8 cellular contexts compared by ENCODE assay signal in the genomic region with DNA sequence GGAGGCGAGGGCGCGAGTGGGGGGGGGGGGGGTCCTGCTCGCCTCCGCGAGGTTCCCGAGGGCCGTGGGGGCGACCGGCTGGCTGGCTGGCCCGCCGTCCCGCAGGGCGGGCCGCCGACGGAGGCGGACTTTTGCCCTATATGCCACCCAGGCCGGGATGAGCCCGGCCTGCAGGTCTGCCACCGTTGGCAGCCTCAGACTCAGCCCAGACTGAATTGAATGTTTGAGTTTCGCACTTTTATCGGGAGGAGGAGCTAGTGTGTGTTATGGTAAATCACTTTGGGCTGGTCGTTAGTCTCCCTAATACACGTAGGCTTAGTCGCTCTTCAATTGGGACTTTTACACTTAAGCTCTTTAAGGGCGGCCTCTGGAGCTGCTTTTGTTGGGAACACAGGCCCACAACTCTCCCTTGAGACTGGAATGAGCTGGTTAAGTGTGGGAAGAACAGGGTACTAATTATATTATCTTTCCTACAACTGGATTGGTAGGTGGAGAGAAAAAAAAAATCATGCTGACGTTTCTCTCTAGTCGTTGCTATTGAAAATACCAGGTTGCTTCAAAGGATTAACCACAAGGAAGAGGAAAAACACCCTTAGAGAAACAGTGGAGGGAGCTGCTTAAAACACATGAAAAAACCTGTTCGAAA. TPM values are rescaled to one million over a fixed set of nuclear protein-coding genes. Genes with fewer than 3 reads are reported as not detected.
DNase-seq lines count a peak whose midpoint lies in the region; ATAC-seq, FAIRE-seq and TF ChIP-seq lines count a peak whose summit lies in the region.

No MANE protein-coding gene starts in this region.

- ATAC-seq in A549 (peak; percentile 31 to 55), HG02938 (IDR thresholded peaks at IDR 0.05; ENCODE audit: unreplicated experiment) (peak; percentile 18), lung (ENCODE audit: insufficient read depth, low FRiP score) (peak; percentile 4)

- no peaks in the 10 kb centered on the region for H3K27me3 ChIP-seq in lung (ENCODE audit: control insufficient read depth, insufficient read depth)
- H3K27me3 ChIP-seq in tibial artery, result no peaks in the 10 kb centered on the region

- intact Hi-C loops in tibial artery (cut with DNase I; ENCODE audit: low total_unique reads), result loop anchor here (5.0 kb wide), 5 partner anchors 111 to 471 kb away; no protein-coding TSS in a partner anchor

- CTCF ChIA-PET in A549 (lab: Yijun Ruan, JAX), result interaction anchor here (0.6 to 6.1 kb wide), 22 partner anchors 9 to 482 kb away, joined by 3 to 49 read pairs (median 4); no protein-coding TSS in a partner anchor

- peak overlapping the region; percentile 98 for H3K4me2 ChIP-seq in A549

- H3K27ac ChIP-seq in A549 (peak overlapping the region; percentile 96), lung (ENCODE audit: low read depth in 1 of 2, low read length in 1 of 2) (peak overlapping the region; percentile 98 to 100), tibial artery (peak overlapping the region; percentile 96 to 98)

- H3K36me3 ChIP-seq in lung (ENCODE audit: control insufficient read depth in 2 of 2, insufficient read depth in 2 of 2, low read length in 2 of 2), result peaks cover 6 to 10% of the 10 kb centered on the region in 2 donors
- H3K36me3 ChIP-seq in tibial artery, result peaks cover 20 to 22% (median 22%) of the 10 kb centered on the region in 3 donors

- no peak for TF ChIP-seq EP300 in A549 (IDR thresholded peaks at IDR 0.05)

- H3K4me1 ChIP-seq in A549 (peaks cover 45% of the 10 kb centered on the region), lung (ENCODE audit: control insufficient read depth in 2 of 2, insufficient read depth in 2 of 2, low read length in 2 of 2) (peaks cover 4 to 11% of the 10 kb centered on the region in 2 donors), tibial artery (peaks cover 0 to 53% (median 33%) of the 10 kb centered on the region in 4 donors)

- no peak for FAIRE-seq in A549 (lab: Jason Lieb, UNC)

- 9% methylated on average over 11 of the region's 30 CpGs for WGBS in A549 (ENCODE audit: missing lambda C conversion rate)
- WGBS in lung, 2 donors, result 3 to 4% methylated on average over 23 to 30 of the region's 30 CpGs

- H3K4me3 ChIP-seq in A549, result peak overlapping the region; percentile 64
- no peak overlapping the region for H3K4me3 ChIP-seq in lung
- peak overlapping the region; percentile 62 to 94 for H3K4me3 ChIP-seq in tibial artery

- TF ChIP-seq CTCF in A549 (IDR thresholded peaks at IDR 0.05) (no peak), GM13976 (IDR thresholded peaks at IDR 0.05; ENCODE audit: borderline replicate concordance, control extremely low read depth, extremely low read depth, insufficient read depth, missing control alignments) (peak; percentile 3), lung (IDR thresholded peaks at IDR 0.05; ENCODE audit: control extremely low read depth, extremely low read depth) (no peak), tibial artery (IDR thresholded peaks at IDR 0.05) (no peak)

- POLR2A ChIA-PET in A549 (lab: Yijun Ruan, JAX), result interaction anchor here (0.6 to 6.2 kb wide), 37 partner anchors 10 to 893 kb away, joined by 3 to 171 read pairs (median 6); a partner anchor contains a TSS

- in situ Hi-C loops in GM13976 (cut with MboI; ENCODE audit: low sequenced_read_pairs, unreplicated experiment), result loop anchor here (25.0 kb wide), 2 partner anchors 226 to 351 kb away; no protein-coding TSS in a partner anchor

- TF ChIP-seq RAD21 in A549 (conservative IDR thresholded peaks at IDR 0.05 in 1 of 2, IDR thresholded peaks at IDR 0.05 in 1 of 2), result peak; percentile 36 to 42; a peak in 4 of 5 replicates

- no peak; the same call in 1 of the 2 replicates for TF ChIP-seq POLR2A in A549 (IDR thresholded peaks at IDR 0.05; ENCODE audit: low read length)

- H3K9me3 ChIP-seq in A549, result no peaks in the 10 kb centered on the region
- no peaks in the 10 kb centered on the region for H3K9me3 ChIP-seq in lung (ENCODE audit: control insufficient read depth in 2 of 2, insufficient read depth in 1 of 2, low read length in 1 of 2)
- no peaks in the 10 kb centered on the region for H3K9me3 ChIP-seq in tibial artery

- peak; percentile 71 to 92 for DNase-seq in A549 (ENCODE audit: low read depth in 1 of 2, low spot score in 1 of 2)
- DNase-seq in GM13976 (ENCODE audit: low spot score), result peak; percentile 67
- peak; percentile 86 for DNase-seq in NCI-H146 treated with DMSO at 0.1 percent for 48 hours (lab: John Stamatoyannopoulos, UW; ENCODE audit: unreplicated experiment)
- peak; percentile 40 to 69 for DNase-seq in SW 1271 (lab: John Stamatoyannopoulos, UW)
- DNase-seq in dermis microvascular lymphatic vessel endothelial cell (ENCODE audit: low read depth in 2 of 2), result peak; percentile 88 to 93
- DNase-seq in lung (ENCODE audit: low spot score), result peak; percentile 64
- no peak for DNase-seq in tibial artery

TF ChIP-seq in A549, 52 proteins besides CTCF, POLR2A, EP300 and RAD21 (continues in another document):
- peak in 1 of 2 experiments; percentile 87; a peak in 4 of 5 replicates for TF ChIP-seq JUN (IDR thresholded peaks at IDR 0.05)
- TF ChIP-seq, protein P1, sequence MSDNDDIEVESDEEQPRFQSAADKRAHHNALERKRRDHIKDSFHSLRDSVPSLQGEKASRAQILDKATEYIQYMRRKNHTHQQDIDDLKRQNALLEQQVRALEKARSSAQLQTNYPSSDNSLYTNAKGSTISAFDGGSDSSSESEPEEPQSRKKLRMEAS (IDR thresholded peaks at IDR 0.05), result no peak
- peak; percentile 79; the same call in 1 of the 2 replicates for TF ChIP-seq TFCP2L1 (CRISPR knock-in tag; IDR thresholded peaks at IDR 0.05)
- TF ChIP-seq NR3C1 (IDR thresholded peaks at IDR 0.05), result no peak
- TF ChIP-seq, protein P2, sequence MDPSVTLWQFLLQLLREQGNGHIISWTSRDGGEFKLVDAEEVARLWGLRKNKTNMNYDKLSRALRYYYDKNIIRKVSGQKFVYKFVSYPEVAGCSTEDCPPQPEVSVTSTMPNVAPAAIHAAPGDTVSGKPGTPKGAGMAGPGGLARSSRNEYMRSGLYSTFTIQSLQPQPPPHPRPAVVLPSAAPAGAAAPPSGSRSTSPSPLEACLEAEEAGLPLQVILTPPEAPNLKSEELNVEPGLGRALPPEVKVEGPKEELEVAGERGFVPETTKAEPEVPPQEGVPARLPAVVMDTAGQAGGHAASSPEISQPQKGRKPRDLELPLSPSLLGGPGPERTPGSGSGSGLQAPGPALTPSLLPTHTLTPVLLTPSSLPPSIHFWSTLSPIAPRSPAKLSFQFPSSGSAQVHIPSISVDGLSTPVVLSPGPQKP (IDR thresholded peaks at IDR 0.05; ENCODE audit: low read depth, low read length), result no peak
- TF ChIP-seq NFE2L2 (conservative IDR thresholded peaks at IDR 0.05; ENCODE audit: low read length), result no peak
- TF ChIP-seq FOSB (CRISPR knock-in tag; IDR thresholded peaks at IDR 0.05), result no peak
- TF ChIP-seq JUNB (IDR thresholded peaks at IDR 0.05), result no peak
- TF ChIP-seq HOXA7 (CRISPR knock-in tag; IDR thresholded peaks at IDR 0.05), result peak; percentile 42; the same call in 1 of the 2 replicates
- TF ChIP-seq MAZ (IDR thresholded peaks at IDR 0.05; ENCODE audit: borderline replicate concordance, low read depth, low read length), result no peak
- no peak for TF ChIP-seq KDM1A (IDR thresholded peaks at IDR 0.05; ENCODE audit: low read depth)
- no peak; the same call in 1 of the 2 replicates for TF ChIP-seq EHF (CRISPR knock-in tag; IDR thresholded peaks at IDR 0.05)
- TF ChIP-seq ZFP36 (IDR thresholded peaks at IDR 0.05; ENCODE audit: borderline replicate concordance, partially characterized antibody), result no peak
- no peak for TF ChIP-seq CEBPB (IDR thresholded peaks at IDR 0.05)
- no peak for TF ChIP-seq PHF8 (IDR thresholded peaks at IDR 0.05; ENCODE audit: borderline replicate concordance, low read depth)
- no peak; the same call in 1 of the 2 replicates for TF ChIP-seq RARB (CRISPR knock-in tag; IDR thresholded peaks at IDR 0.05)
- TF ChIP-seq, protein P3, sequence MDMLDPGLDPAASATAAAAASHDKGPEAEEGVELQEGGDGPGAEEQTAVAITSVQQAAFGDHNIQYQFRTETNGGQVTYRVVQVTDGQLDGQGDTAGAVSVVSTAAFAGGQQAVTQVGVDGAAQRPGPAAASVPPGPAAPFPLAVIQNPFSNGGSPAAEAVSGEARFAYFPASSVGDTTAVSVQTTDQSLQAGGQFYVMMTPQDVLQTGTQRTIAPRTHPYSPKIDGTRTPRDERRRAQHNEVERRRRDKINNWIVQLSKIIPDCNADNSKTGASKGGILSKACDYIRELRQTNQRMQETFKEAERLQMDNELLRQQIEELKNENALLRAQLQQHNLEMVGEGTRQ (IDR thresholded peaks at IDR 0.05), result no peak
- TF ChIP-seq HDAC2 (IDR thresholded peaks at IDR 0.05), result no peak
- TF ChIP-seq ESRRA (IDR thresholded peaks at IDR 0.05; ENCODE audit: borderline replicate concordance, low read length), result no peak
- TF ChIP-seq FOSL2 (IDR thresholded peaks at IDR 0.05), result no peak
- TF ChIP-seq FOSL2 (CRISPR knock-in tag; IDR thresholded peaks at IDR 0.05), result no peak
- TF ChIP-seq CBX2 (IDR thresholded peaks at IDR 0.05; ENCODE audit: borderline replicate concordance, low read depth), result no peak
- no peak for TF ChIP-seq TP53 (CRISPR knock-in tag; IDR thresholded peaks at IDR 0.05)
- TF ChIP-seq, protein P4, sequence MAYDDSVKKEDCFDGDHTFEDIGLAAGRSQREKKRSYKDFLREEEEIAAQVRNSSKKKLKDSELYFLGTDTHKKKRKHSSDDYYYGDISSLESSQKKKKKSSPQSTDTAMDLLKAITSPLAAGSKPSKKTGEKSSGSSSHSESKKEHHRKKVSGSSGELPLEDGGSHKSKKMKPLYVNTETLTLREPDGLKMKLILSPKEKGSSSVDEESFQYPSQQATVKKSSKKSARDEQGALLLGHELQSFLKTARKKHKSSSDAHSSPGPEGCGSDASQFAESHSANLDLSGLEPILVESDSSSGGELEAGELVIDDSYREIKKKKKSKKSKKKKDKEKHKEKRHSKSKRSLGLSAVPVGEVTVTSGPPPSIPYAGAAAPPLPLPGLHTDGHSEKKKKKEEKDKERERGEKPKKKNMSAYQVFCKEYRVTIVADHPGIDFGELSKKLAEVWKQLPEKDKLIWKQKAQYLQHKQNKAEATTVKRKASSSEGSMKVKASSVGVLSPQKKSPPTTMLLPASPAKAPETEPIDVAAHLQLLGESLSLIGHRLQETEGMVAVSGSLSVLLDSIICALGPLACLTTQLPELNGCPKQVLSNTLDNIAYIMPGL (CRISPR knock-in tag; IDR thresholded peaks at IDR 0.05; ENCODE audit: borderline replicate concordance), result no peak

RNA-seq across cellular contexts. Expression of a gene that starts 1.3 kb away (rescaled TPM):
- polyA plus RNA-seq in A549 (2011; rRNA removed) (38.2 and 53.5 TPM in 2 replicates), A549 (2017; fragmentation: RNase III; extraction: RNeasy Plus Mini Kit Qiagen cat#74134 plus additional on column Dnase treatment) (42.7 to 53.5 TPM (median 53.0 TPM) in 3 replicates), lung (100 to 1,000 TPM in 1 of 2 donors, 10 to 100 TPM in 1; 49.3 to 106 TPM)
- polyA plus RNA-seq in A549 (2012; cell fraction: cytosol; rRNA removed), result 79.4 and 99.0 TPM in 2 replicates
- 131 and 168 TPM in 2 replicates for polyA plus RNA-seq in A549 (2012; cell fraction: nucleus; rRNA removed)
- 76.2 and 82.0 TPM in 2 replicates for polyA minus RNA-seq in A549 (2011; rRNA and poly(A)+ RNA removed)
- total RNA-seq in dermis microvascular lymphatic vessel endothelial cell (83.3 and 108 TPM in 2 replicates), lung (100 to 1,000 TPM; 113 to 197 TPM)

Comparison
In these comparisons a context has a peak if more than half of its experiments do, and no peak if none do; other contexts are left out.
1. DNase-seq: peak in A549 (2 of 2), GM13976 (single experiment), NCI-H146 treated with DMSO at 0.1 percent for 48 hours (single experiment), SW 1271 (2 of 2), dermis microvascular lymphatic vessel endothelial cell (2 of 2) and lung (single experiment); none in tibial artery (0 of 2).
2. Peak in every context shown above with its lines, with median percentiles within 50 percentile points of each other: ATAC-seq and H3K27ac ChIP-seq.